ENCODE assay signal across 19 cellular contexts in genomic region chr1:204751480-204751879, GRCh38.
"Had no signal": no experiment of that assay in that cellular context is flagged by ENCODE, and none has a peak within 500 bp of the region (broad histone marks: within the 10 kb centered on the region; RNA-seq: fewer than 3 reads in every experiment).

No MANE protein-coding gene starts in this region.

- H3K27me3 ChIP-seq: brain microvascular endothelial cell, ovary, vagina had no signal

- H3K4me1 ChIP-seq: gastrocnemius medialis, sigmoid colon, stomach, vagina had no signal

- H3K9me3 ChIP-seq: gastrocnemius medialis, ovary, sigmoid colon, stomach, vagina had no signal

- H3K4me3 ChIP-seq: gastrocnemius medialis, ovary, sigmoid colon, stomach, vagina had no signal

- H3K27ac ChIP-seq: brain microvascular endothelial cell, gastrocnemius medialis, ovary, sigmoid colon, stomach, vagina had no signal

- H3K4me1 Mint-ChIP-seq: activated CD4-positive, alpha-beta memory T cell treated with anti-CD3 and anti-CD28 coated beads, Interleukin-2, amount 10 ng/mL, durations not matched to agents 7 days and 5 days; activated naive CD4-positive, alpha-beta T cell treated with anti-CD3 and anti-CD28 coated beads, Interleukin-2, amount 10 ng/mL, durations not matched to agents 7 days and 5 days; activated naive CD8-positive, alpha-beta T cell treated with anti-CD3 and anti-CD28 coated beads, Interleukin-2, amount 50 U/mL, for 24 hours; immature natural killer cell; stimulated activated effector memory CD8-positive, alpha-beta T cell treated with anti-CD3 and anti-CD28 coated beads, Interleukin-12 subunit alpha, Interleukin-12 subunit beta, amount 100 ng/mL, for 72 hours had no signal

- H3K9me3 Mint-ChIP-seq: activated CD4-positive, alpha-beta memory T cell treated with anti-CD3 and anti-CD28 coated beads, Interleukin-2, amount 10 ng/mL, durations not matched to agents 7 days and 5 days; activated naive CD4-positive, alpha-beta T cell treated with anti-CD3 and anti-CD28 coated beads, Interleukin-2, amount 10 ng/mL, durations not matched to agents 7 days and 5 days; activated naive CD8-positive, alpha-beta T cell treated with anti-CD3 and anti-CD28 coated beads, Interleukin-2, amount 50 U/mL, for 24 hours; activated T-cell treated with anti-CD3 and anti-CD28 coated beads, Interleukin-2, amount 50 U/mL, for 24 hours; immature natural killer cell; naive thymus-derived CD4-positive, alpha-beta T cell; stimulated activated effector memory CD8-positive, alpha-beta T cell treated with anti-CD3 and anti-CD28 coated beads, Interleukin-12 subunit alpha, Interleukin-12 subunit beta, amount 100 ng/mL, for 72 hours had no signal

- H3K27ac Mint-ChIP-seq: activated CD4-positive, alpha-beta memory T cell treated with anti-CD3 and anti-CD28 coated beads, Interleukin-2, amount 10 ng/mL, durations not matched to agents 7 days and 5 days; activated naive CD4-positive, alpha-beta T cell treated with anti-CD3 and anti-CD28 coated beads, Interleukin-2, amount 10 ng/mL, durations not matched to agents 7 days and 5 days; activated naive CD8-positive, alpha-beta T cell treated with anti-CD3 and anti-CD28 coated beads, Interleukin-2, amount 50 U/mL, for 24 hours; activated T-cell treated with anti-CD3 and anti-CD28 coated beads, Interleukin-2, amount 50 U/mL, for 24 hours; immature natural killer cell; naive thymus-derived CD4-positive, alpha-beta T cell; stimulated activated effector memory CD8-positive, alpha-beta T cell treated with anti-CD3 and anti-CD28 coated beads, Interleukin-12 subunit alpha, Interleukin-12 subunit beta, amount 100 ng/mL, for 72 hours had no signal

- H3K27me3 Mint-ChIP-seq: activated T-cell treated with anti-CD3 and anti-CD28 coated beads, Interleukin-2, amount 50 U/mL, for 24 hours had no signal

- H3K36me3 Mint-ChIP-seq: activated naive CD4-positive, alpha-beta T cell treated with anti-CD3 and anti-CD28 coated beads, Interleukin-2, amount 10 ng/mL, durations not matched to agents 7 days and 5 days; immature natural killer cell; naive thymus-derived CD4-positive, alpha-beta T cell; stimulated activated effector memory CD8-positive, alpha-beta T cell treated with anti-CD3 and anti-CD28 coated beads, Interleukin-12 subunit alpha, Interleukin-12 subunit beta, amount 100 ng/mL, for 72 hours had no signal

- DNase-seq: activated CD4-positive, alpha-beta memory T cell treated with anti-CD3 and anti-CD28 coated beads, Interleukin-2, amount 10 ng/mL, durations not matched to agents 7 days and 5 days; activated CD4-positive, alpha-beta T cell treated with anti-CD3 and anti-CD28 coated beads for 48 hours; activated CD4-positive, CD25-positive, alpha-beta regulatory T cell; activated naive CD4-positive, alpha-beta T cell treated with anti-CD3 and anti-CD28 coated beads, Interleukin-2, amount 10 ng/mL, durations not matched to agents 7 days and 5 days; activated naive CD8-positive, alpha-beta T cell treated with anti-CD3 and anti-CD28 coated beads, Interleukin-2, amount 50 U/mL, for 24 hours; activated T-cell treated with anti-CD3 and anti-CD28 coated beads, Interleukin-2, amount 50 U/mL, for 24 hours; brain microvascular endothelial cell; central memory CD4-positive, alpha-beta T cell; cortex of kidney; gastrocnemius medialis; immature natural killer cell; naive thymus-derived CD4-positive, alpha-beta T cell; ovary; sigmoid colon; stimulated activated CD4-positive, alpha-beta T cell treated with anti-CD3 and anti-CD28 coated beads, Interleukin-4, amount 100 ng/mL, for 24 hours; stomach; T-helper 9 cell had no signal

- H3K4me3 Mint-ChIP-seq: activated CD4-positive, alpha-beta memory T cell treated with anti-CD3 and anti-CD28 coated beads, Interleukin-2, amount 10 ng/mL, durations not matched to agents 7 days and 5 days; activated naive CD4-positive, alpha-beta T cell treated with anti-CD3 and anti-CD28 coated beads, Interleukin-2, amount 10 ng/mL, durations not matched to agents 7 days and 5 days; activated naive CD8-positive, alpha-beta T cell treated with anti-CD3 and anti-CD28 coated beads, Interleukin-2, amount 50 U/mL, for 24 hours; activated T-cell treated with anti-CD3 and anti-CD28 coated beads, Interleukin-2, amount 50 U/mL, for 24 hours; immature natural killer cell; naive thymus-derived CD4-positive, alpha-beta T cell; stimulated activated effector memory CD8-positive, alpha-beta T cell treated with anti-CD3 and anti-CD28 coated beads, Interleukin-12 subunit alpha, Interleukin-12 subunit beta, amount 100 ng/mL, for 72 hours had no signal

- H3K36me3 ChIP-seq: brain microvascular endothelial cell, gastrocnemius medialis, ovary, sigmoid colon, stomach, vagina had no signal
